In the genomic region with DNA sequence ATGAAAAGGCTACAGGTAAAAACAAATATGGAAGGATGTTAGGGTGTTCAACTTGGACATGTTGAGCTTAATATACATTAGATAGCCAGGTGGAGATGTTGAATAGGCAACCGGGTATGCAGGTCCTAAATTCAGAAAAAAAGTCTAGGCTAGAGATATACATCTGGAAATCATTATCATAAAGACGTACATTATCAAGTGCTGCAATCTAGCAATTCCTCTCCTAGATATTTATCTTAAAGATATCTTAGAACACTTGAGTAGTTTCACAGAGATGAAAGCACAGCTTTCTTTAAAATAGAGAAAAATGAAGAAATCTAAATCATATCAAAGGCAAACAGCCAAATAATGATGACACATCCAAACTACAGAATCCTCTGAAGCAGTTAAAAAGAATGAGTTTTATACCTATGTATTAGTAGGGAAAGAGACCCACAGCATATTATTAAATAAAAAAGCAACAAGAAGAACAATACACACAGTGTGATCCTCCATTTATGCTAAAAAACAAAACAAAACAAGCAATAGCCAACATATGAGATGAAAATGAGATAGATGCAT, we compare ENCODE assay signal across 1 cellular context.
TF ChIP-seq lines count a peak whose summit lies in the region.

No MANE protein-coding gene starts in this region.

TF ChIP-seq in IMR-90, 13 proteins besides CTCF, POLR2A, EP300 and RAD21:
- TF ChIP-seq NFE2L2 (IDR thresholded peaks at IDR 0.05; ENCODE audit: low read depth, low read length) (no peak), CEBPB (IDR thresholded peaks at IDR 0.05; ENCODE audit: low read depth, low read length) (no peak), SMC3 (IDR thresholded peaks at IDR 0.05; ENCODE audit: low read depth, low read length) (no peak), RCOR1 (IDR thresholded peaks at IDR 0.05; ENCODE audit: insufficient replicate concordance, low read length) (no peak), MAFK (IDR thresholded peaks at IDR 0.05; ENCODE audit: low read depth, low read length) (peak; percentile 28; the same call in 1 of the 2 replicates), MXI1 (IDR thresholded peaks at IDR 0.05; ENCODE audit: borderline replicate concordance, low read depth, low read length) (no peak), FOS (IDR thresholded peaks at IDR 0.05; ENCODE audit: low read depth, low read length) (no peak)
